Comparison of ENCODE assay signal across 26 cellular contexts in genomic region chr17:9219631-9220415, GRCh38.
DNase-seq lines count a peak whose midpoint lies in the region; ATAC-seq, FAIRE-seq and TF ChIP-seq lines count a peak whose summit lies in the region.
"Had no signal": no experiment of that assay in that cellular context is flagged by ENCODE, and none has a peak within 500 bp of the region (broad histone marks: within the 10 kb centered on the region; RNA-seq: fewer than 3 reads in every experiment).

No MANE protein-coding gene starts in this region.

- 88% methylated on average over 8 of the region's 13 CpGs; no CpG with 5 or more reads in 1 of the 2 experiments for WGBS in H1 (ENCODE audit: extremely low coverage in 1 of 2, insufficient coverage in 1 of 2, insufficient read length in 1 of 2, insufficient replicate concordance in 2 of 2, low coverage in 1 of 2, low lambda C conversion rate in 2 of 2, missing lambda C conversion rate in 1 of 2), 2 experiments

- FAIRE-seq in H1 (lab: Jason Lieb, UNC), result no peak
- FAIRE-seq: A549, GM12891, HTR-8/SVneo had no signal

- TF ChIP-seq CTCF in HEK293 (tag by site-specific recombination; IDR thresholded peaks at IDR 0.05) (no peak), H1 (IDR thresholded peaks at IDR 0.05; ENCODE audit: control extremely low read depth in 1 of 3, insufficient read depth in 1 of 3, low read depth in 1 of 3, low read length in 3 of 3) (no peak)

- peaks cover 16% of the 10 kb centered on the region for H3K9me3 Mint-ChIP-seq in stimulated activated effector memory CD8-positive, alpha-beta T cell treated with anti-CD3 and anti-CD28 coated beads, Interleukin-12 subunit alpha, Interleukin-12 subunit beta, amount 100 ng/mL, for 72 hours

- no peaks in the 10 kb centered on the region for H3K27me3 ChIP-seq in H1 (replicated peaks in 1 of 4; ENCODE audit: control insufficient read depth in 3 of 4, extremely low read depth in 1 of 4, insufficient read depth in 3 of 4, low read length in 3 of 4)
- H3K27me3 ChIP-seq in muscle layer of duodenum (ENCODE audit: low read depth, low read length), result no peaks in the 10 kb centered on the region
- no peaks in the 10 kb centered on the region for H3K27me3 ChIP-seq in rectal smooth muscle tissue (ENCODE audit: control insufficient read depth, insufficient read depth, low read length)
- H3K27me3 ChIP-seq: Peyer's patch, SJCRH30 had no signal

- H3K4me3 ChIP-seq in HEK293 (ENCODE audit: low read depth, low read length) (no peak overlapping the region), H1 (ENCODE audit: extremely low read depth in 1 of 4, insufficient read depth in 2 of 4, low read depth in 3 of 4, low read length in 4 of 4) (no peak overlapping the region), muscle layer of duodenum (ENCODE audit: low read depth in 1 of 2, low read length in 2 of 2) (no peak overlapping the region), rectal smooth muscle tissue (ENCODE audit: low read length) (no peak overlapping the region)
- H3K4me3 ChIP-seq: A549, HAP-1, Peyer's patch, SJCRH30 had no signal

- no peaks in the 10 kb centered on the region for H3K79me1 ChIP-seq in H1 (ENCODE audit: low read depth, low read length)

- H2BK120ac ChIP-seq in H1 (replicated peaks; ENCODE audit: low read depth, low read length), result no peak overlapping the region

- H2BK20ac ChIP-seq in H1 (ENCODE audit: low read length), result no peak overlapping the region

- ATAC-seq in HG02642 (IDR thresholded peaks at IDR 0.05; ENCODE audit: poor library complexity, unreplicated experiment), result no peak
- no peak for ATAC-seq in stimulated activated effector memory CD8-positive, alpha-beta T cell treated with anti-CD3 and anti-CD28 coated beads, Interleukin-12 subunit alpha, Interleukin-12 subunit beta, amount 100 ng/mL, for 72 hours
- ATAC-seq: A549 had no signal

- H2BK5ac ChIP-seq in H1 (ENCODE audit: low read depth, low read length), result no peak overlapping the region; the same call in 1 of the 2 replicates

- POLR2A ChIA-PET in HEK293 (lab: Yijun Ruan, JAX), result no interaction called here
- POLR2A ChIA-PET in H1 (lab: Charles Lee; ENCODE audit: partially characterized antibody), result interaction anchor here (1.0 to 1.3 kb wide), 2 partner anchors 10 to 25 kb away, joined by 3 read pairs; no protein-coding TSS in a partner anchor

- H3K4me3 Mint-ChIP-seq in stimulated activated effector memory CD8-positive, alpha-beta T cell treated with anti-CD3 and anti-CD28 coated beads, Interleukin-12 subunit alpha, Interleukin-12 subunit beta, amount 100 ng/mL, for 72 hours, result no peak overlapping the region
- H3K4me3 Mint-ChIP-seq: B cell, CD14-positive monocyte had no signal

- no peak overlapping the region for H3K27ac Mint-ChIP-seq in stimulated activated effector memory CD8-positive, alpha-beta T cell treated with anti-CD3 and anti-CD28 coated beads, Interleukin-12 subunit alpha, Interleukin-12 subunit beta, amount 100 ng/mL, for 72 hours
- H3K27ac Mint-ChIP-seq: B cell had no signal

- TF ChIP-seq RAD21 in H1 (IDR thresholded peaks at IDR 0.05 in 1 of 2, conservative IDR thresholded peaks at IDR 0.05 in 1 of 2; ENCODE audit: low read depth in 2 of 2, low read length in 2 of 2), result no peak

- no peak overlapping the region for H3K27ac ChIP-seq in HEK293 (ENCODE audit: extremely low read depth, low read depth, low read length)
- H3K27ac ChIP-seq in H1 (ENCODE audit: low read depth, low read length), result no peak overlapping the region
- peak overlapping the region; percentile 23 for H3K27ac ChIP-seq in muscle layer of duodenum (ENCODE audit: low read length)
- peak overlapping the region; percentile 0 for H3K27ac ChIP-seq in rectal smooth muscle tissue (ENCODE audit: low read depth, low read length)
- H3K27ac ChIP-seq: A549, KMS-11, Peyer's patch, SJCRH30 had no signal

- no peak overlapping the region for H3K23ac ChIP-seq in H1 (ENCODE audit: insufficient read length)

- H2BK15ac ChIP-seq in H1 (ENCODE audit: low read length), result no peak overlapping the region

- no peaks in the 10 kb centered on the region for H3K79me2 ChIP-seq in H1 (ENCODE audit: control insufficient read depth in 1 of 2, insufficient read depth in 2 of 2, low read length in 2 of 2)

- no peaks in the 10 kb centered on the region for H4K20me1 ChIP-seq in H1 (replicated peaks in 1 of 2; ENCODE audit: control insufficient read depth in 1 of 2, insufficient read depth in 2 of 2, low read length in 2 of 2)

- H4K8ac ChIP-seq in H1 (ENCODE audit: extremely low read depth, insufficient read depth, low read length), result no peak overlapping the region

- H2AK5ac ChIP-seq in H1 (ENCODE audit: low read depth, low read length), result 0 out of 2 replicates have a peak overlapping the region, but pooled peaks have one; percentile 77

- no peak overlapping the region for H3K4ac ChIP-seq in H1 (replicated peaks; ENCODE audit: insufficient read length, low read depth, low read length)

- H3K23me2 ChIP-seq in H1 (ENCODE audit: low read depth, low read length), result no peaks in the 10 kb centered on the region

- no peak overlapping the region for H3K4me2 ChIP-seq in H1 (ENCODE audit: insufficient read depth in 1 of 2, low read depth in 2 of 2, low read length in 2 of 2)
- H3K4me2 ChIP-seq: A549, KMS-11 had no signal

- H3K9me3 ChIP-seq in HEK293 (ENCODE audit: control insufficient read depth, insufficient read depth, low read depth, low read length) (no peaks in the 10 kb centered on the region; the same call in 1 of the 2 replicates), H1 (ENCODE audit: insufficient read depth in 2 of 2, low read depth in 1 of 2, low read length in 1 of 2) (peaks cover 0 to 12% of the 10 kb centered on the region in 2 experiments; a peak in 2 of 4 replicates), muscle layer of duodenum (ENCODE audit: control insufficient read depth in 1 of 2, low read length in 2 of 2) (peaks cover 5 to 7% of the 10 kb centered on the region in 2 donors)

- no peaks in the 10 kb centered on the region for H3K36me3 Mint-ChIP-seq in stimulated activated effector memory CD8-positive, alpha-beta T cell treated with anti-CD3 and anti-CD28 coated beads, Interleukin-12 subunit alpha, Interleukin-12 subunit beta, amount 100 ng/mL, for 72 hours
- H3K36me3 Mint-ChIP-seq: CD14-positive monocyte had no signal

- CTCF ChIA-PET in HEK293 (lab: Yijun Ruan, JAX), result no interaction called here
- CTCF ChIA-PET in H1 (lab: Charles Lee; ENCODE audit: partially characterized antibody), result interaction anchor here (0.7 to 1.6 kb wide), 5 partner anchors 11 to 317 kb away, joined by 3 to 6 read pairs (median 3); no protein-coding TSS in a partner anchor

- H3K14ac ChIP-seq in H1 (ENCODE audit: insufficient read length), result no peak overlapping the region

- TF ChIP-seq POLR2A in H1 (IDR thresholded peaks at IDR 0.05; ENCODE audit: control extremely low read depth in 1 of 2, low read depth in 2 of 2, low read length in 2 of 2), result no peak

- DNase-seq in H1 (ENCODE audit: low read depth in 1 of 2, low spot score in 2 of 2) (no peak), NCI-H69 (lab: John Stamatoyannopoulos, UW) (no peak), cerebellar nuclear complex (lab: John Stamatoyannopoulos, UW) (no peak)
- DNase-seq in stimulated activated effector memory CD8-positive, alpha-beta T cell treated with anti-CD3 and anti-CD28 coated beads, Interleukin-12 subunit alpha, Interleukin-12 subunit beta, amount 100 ng/mL, for 72 hours (ENCODE audit: low spot score in 2 of 2), result no peak
- DNase-seq: DMS79 treated with DMSO at 0.1 percent for 48 hours, IMR-90, NCI-H1105, NCI-H1694, NCI-H2081, NCI-H2171, NCI-H345, NCI-H524, NCI-H82, Peyer's patch, SJCRH30 had no signal

- no peaks in the 10 kb centered on the region for H3K4me1 ChIP-seq in HEK293 (ENCODE audit: control insufficient read depth, insufficient read depth, low read length)
- peaks cover 0 to 15% (median 7%) of the 10 kb centered on the region in 4 experiments; a peak in 5 of 7 replicates for H3K4me1 ChIP-seq in H1 (replicated peaks in 1 of 4; ENCODE audit: control insufficient read depth in 3 of 4, insufficient read depth in 4 of 4, low read length in 3 of 4)
- H3K4me1 ChIP-seq in muscle layer of duodenum (ENCODE audit: control insufficient read depth in 1 of 2, insufficient read depth in 2 of 2, low read length in 2 of 2), result peaks cover 8 to 9% of the 10 kb centered on the region in 2 donors
- H3K4me1 ChIP-seq in rectal smooth muscle tissue (ENCODE audit: control insufficient read depth, insufficient read depth, low read length), result no peaks in the 10 kb centered on the region
- H3K4me1 ChIP-seq: HAP-1, Peyer's patch had no signal

- H3K9ac ChIP-seq in H1 (replicated peaks in 1 of 4; ENCODE audit: extremely low read depth in 1 of 4, low read depth in 3 of 4, low read length in 3 of 4) (no peak overlapping the region), rectal smooth muscle tissue (ENCODE audit: low read length) (no peak overlapping the region)
- H3K9ac ChIP-seq: KMS-11 had no signal

- no peaks in the 10 kb centered on the region for H3K4me1 Mint-ChIP-seq in stimulated activated effector memory CD8-positive, alpha-beta T cell treated with anti-CD3 and anti-CD28 coated beads, Interleukin-12 subunit alpha, Interleukin-12 subunit beta, amount 100 ng/mL, for 72 hours
- H3K4me1 Mint-ChIP-seq: B cell, CD14-positive monocyte had no signal

- H2BK12ac ChIP-seq in H1 (ENCODE audit: low read depth, low read length), result no peak overlapping the region

- H3K56ac ChIP-seq in H1 (replicated peaks; ENCODE audit: insufficient read length, low read depth, low read length), result no peak overlapping the region

- H3K36me3 ChIP-seq in HEK293 (ENCODE audit: control insufficient read depth in 2 of 2, insufficient read depth in 1 of 2, low read length in 2 of 2), result peaks cover 4 to 26% of the 10 kb centered on the region in 2 experiments; a peak in 1 of 3 replicates
- no peaks in the 10 kb centered on the region for H3K36me3 ChIP-seq in H1 (ENCODE audit: control insufficient read depth in 2 of 4, insufficient read depth in 4 of 4, low read length in 3 of 4)
- H3K36me3 ChIP-seq in muscle layer of duodenum (ENCODE audit: control insufficient read depth in 1 of 2, insufficient read depth in 2 of 2, low read length in 2 of 2), result no peaks in the 10 kb centered on the region
- H3K36me3 ChIP-seq in rectal smooth muscle tissue (ENCODE audit: control insufficient read depth, insufficient read depth, low read length), result no peaks in the 10 kb centered on the region
- H3K36me3 ChIP-seq: HAP-1, Peyer's patch, SJCRH30 had no signal

- H4K91ac ChIP-seq in H1 (replicated peaks; ENCODE audit: insufficient read length, low read length), result no peak overlapping the region

- H2AFZ ChIP-seq in H1 (ENCODE audit: low read length), result 0 out of 2 replicates have a peak overlapping the region, but pooled peaks have one; percentile 16

- TF ChIP-seq EP300 in H1 (IDR thresholded peaks at IDR 0.05; ENCODE audit: borderline replicate concordance in 1 of 2, low read depth in 2 of 2, low read length in 2 of 2), result no peak

- no peak overlapping the region for H4K5ac ChIP-seq in H1 (ENCODE audit: insufficient read length, low read depth, low read length)

- peak overlapping the region; percentile 75; the same call in 1 of the 2 replicates for H3K18ac ChIP-seq in H1 (ENCODE audit: extremely low read depth, low read length)

TF ChIP-seq in HEK293, 187 proteins besides CTCF, POLR2A, EP300 and RAD21 (continues in another document):
- peak; percentile 86 for TF ChIP-seq ZIC2 (tag by site-specific recombination; IDR thresholded peaks at IDR 0.05)

TF ChIP-seq in H1, 55 proteins besides CTCF, POLR2A, EP300 and RAD21 (continues in another document):
- no peak for TF ChIP-seq SUZ12 (IDR thresholded peaks at IDR 0.05; ENCODE audit: low read length)

Comparison
In these comparisons a context has a peak if more than half of its experiments do, and no peak if none do; other contexts are left out.
1. H3K27ac ChIP-seq: peak in muscle layer of duodenum (single experiment) and rectal smooth muscle tissue (single experiment); none in HEK293 (single experiment) and H1 (single experiment).